1 cellular context compared by ENCODE assay signal in the genomic region with DNA sequence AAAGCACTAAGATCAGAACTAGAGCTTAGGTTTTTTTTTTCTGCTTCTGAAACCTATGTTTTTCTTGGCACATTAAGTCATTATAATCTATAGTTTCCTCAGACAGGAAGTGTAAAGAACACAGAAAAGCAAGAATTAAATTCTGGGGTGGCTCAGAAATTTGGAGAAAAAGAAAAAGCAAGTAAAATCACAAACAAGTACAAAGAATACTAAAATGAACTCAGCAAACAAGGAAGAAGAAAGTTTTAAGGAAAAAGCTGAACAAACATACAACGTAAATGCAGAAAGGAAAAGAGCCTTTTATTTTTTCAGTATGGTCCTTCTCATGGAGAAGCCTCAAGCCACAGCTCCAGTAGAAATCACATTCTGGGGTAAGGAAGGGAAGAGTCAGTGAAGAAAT.
TF ChIP-seq lines count a peak whose summit lies in the region.

No MANE protein-coding gene starts in this region.

TF ChIP-seq in WTC11, 78 proteins besides CTCF, POLR2A, EP300 and RAD21 (continued from another document):
- TF ChIP-seq MYBL2 (CRISPR knock-in tag; IDR thresholded peaks at IDR 0.05) (no peak), FOXJ3 (CRISPR knock-in tag; IDR thresholded peaks at IDR 0.05; ENCODE audit: borderline replicate concordance) (no peak), OVOL2 (CRISPR knock-in tag; IDR thresholded peaks at IDR 0.05; ENCODE audit: borderline replicate concordance) (no peak), NR1H2 (CRISPR knock-in tag; IDR thresholded peaks at IDR 0.05) (no peak), NFE2L1 (CRISPR knock-in tag; IDR thresholded peaks at IDR 0.05) (no peak), ZNF232 (CRISPR knock-in tag; IDR thresholded peaks at IDR 0.05) (no peak)
- TF ChIP-seq, protein P1, sequence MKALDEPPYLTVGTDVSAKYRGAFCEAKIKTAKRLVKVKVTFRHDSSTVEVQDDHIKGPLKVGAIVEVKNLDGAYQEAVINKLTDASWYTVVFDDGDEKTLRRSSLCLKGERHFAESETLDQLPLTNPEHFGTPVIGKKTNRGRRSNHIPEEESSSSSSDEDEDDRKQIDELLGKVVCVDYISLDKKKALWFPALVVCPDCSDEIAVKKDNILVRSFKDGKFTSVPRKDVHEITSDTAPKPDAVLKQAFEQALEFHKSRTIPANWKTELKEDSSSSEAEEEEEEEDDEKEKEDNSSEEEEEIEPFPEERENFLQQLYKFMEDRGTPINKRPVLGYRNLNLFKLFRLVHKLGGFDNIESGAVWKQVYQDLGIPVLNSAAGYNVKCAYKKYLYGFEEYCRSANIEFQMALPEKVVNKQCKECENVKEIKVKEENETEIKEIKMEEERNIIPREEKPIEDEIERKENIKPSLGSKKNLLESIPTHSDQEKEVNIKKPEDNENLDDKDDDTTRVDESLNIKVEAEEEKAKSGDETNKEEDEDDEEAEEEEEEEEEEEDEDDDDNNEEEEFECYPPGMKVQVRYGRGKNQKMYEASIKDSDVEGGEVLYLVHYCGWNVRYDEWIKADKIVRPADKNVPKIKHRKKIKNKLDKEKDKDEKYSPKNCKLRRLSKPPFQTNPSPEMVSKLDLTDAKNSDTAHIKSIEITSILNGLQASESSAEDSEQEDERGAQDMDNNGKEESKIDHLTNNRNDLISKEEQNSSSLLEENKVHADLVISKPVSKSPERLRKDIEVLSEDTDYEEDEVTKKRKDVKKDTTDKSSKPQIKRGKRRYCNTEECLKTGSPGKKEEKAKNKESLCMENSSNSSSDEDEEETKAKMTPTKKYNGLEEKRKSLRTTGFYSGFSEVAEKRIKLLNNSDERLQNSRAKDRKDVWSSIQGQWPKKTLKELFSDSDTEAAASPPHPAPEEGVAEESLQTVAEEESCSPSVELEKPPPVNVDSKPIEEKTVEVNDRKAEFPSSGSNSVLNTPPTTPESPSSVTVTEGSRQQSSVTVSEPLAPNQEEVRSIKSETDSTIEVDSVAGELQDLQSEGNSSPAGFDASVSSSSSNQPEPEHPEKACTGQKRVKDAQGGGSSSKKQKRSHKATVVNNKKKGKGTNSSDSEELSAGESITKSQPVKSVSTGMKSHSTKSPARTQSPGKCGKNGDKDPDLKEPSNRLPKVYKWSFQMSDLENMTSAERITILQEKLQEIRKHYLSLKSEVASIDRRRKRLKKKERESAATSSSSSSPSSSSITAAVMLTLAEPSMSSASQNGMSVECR (CRISPR knock-in tag; IDR thresholded peaks at IDR 0.05; ENCODE audit: borderline replicate concordance) = no peak
- TF ChIP-seq, protein P2, sequence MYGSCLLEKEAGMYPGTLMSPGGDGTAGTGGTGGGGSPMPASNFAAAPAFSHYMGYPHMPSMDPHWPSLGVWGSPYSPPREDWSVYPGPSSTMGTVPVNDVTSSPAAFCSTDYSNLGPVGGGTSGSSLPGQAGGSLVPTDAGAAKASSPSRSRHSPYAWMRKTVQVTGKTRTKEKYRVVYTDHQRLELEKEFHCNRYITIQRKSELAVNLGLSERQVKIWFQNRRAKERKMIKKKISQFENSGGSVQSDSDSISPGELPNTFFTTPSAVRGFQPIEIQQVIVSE (CRISPR knock-in tag; IDR thresholded peaks at IDR 0.05; ENCODE audit: borderline replicate concordance) = no peak
- TF ChIP-seq, protein P3, sequence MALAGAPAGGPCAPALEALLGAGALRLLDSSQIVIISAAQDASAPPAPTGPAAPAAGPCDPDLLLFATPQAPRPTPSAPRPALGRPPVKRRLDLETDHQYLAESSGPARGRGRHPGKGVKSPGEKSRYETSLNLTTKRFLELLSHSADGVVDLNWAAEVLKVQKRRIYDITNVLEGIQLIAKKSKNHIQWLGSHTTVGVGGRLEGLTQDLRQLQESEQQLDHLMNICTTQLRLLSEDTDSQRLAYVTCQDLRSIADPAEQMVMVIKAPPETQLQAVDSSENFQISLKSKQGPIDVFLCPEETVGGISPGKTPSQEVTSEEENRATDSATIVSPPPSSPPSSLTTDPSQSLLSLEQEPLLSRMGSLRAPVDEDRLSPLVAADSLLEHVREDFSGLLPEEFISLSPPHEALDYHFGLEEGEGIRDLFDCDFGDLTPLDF (CRISPR knock-in tag; IDR thresholded peaks at IDR 0.05) = no peak
- TF ChIP-seq, protein P4, sequence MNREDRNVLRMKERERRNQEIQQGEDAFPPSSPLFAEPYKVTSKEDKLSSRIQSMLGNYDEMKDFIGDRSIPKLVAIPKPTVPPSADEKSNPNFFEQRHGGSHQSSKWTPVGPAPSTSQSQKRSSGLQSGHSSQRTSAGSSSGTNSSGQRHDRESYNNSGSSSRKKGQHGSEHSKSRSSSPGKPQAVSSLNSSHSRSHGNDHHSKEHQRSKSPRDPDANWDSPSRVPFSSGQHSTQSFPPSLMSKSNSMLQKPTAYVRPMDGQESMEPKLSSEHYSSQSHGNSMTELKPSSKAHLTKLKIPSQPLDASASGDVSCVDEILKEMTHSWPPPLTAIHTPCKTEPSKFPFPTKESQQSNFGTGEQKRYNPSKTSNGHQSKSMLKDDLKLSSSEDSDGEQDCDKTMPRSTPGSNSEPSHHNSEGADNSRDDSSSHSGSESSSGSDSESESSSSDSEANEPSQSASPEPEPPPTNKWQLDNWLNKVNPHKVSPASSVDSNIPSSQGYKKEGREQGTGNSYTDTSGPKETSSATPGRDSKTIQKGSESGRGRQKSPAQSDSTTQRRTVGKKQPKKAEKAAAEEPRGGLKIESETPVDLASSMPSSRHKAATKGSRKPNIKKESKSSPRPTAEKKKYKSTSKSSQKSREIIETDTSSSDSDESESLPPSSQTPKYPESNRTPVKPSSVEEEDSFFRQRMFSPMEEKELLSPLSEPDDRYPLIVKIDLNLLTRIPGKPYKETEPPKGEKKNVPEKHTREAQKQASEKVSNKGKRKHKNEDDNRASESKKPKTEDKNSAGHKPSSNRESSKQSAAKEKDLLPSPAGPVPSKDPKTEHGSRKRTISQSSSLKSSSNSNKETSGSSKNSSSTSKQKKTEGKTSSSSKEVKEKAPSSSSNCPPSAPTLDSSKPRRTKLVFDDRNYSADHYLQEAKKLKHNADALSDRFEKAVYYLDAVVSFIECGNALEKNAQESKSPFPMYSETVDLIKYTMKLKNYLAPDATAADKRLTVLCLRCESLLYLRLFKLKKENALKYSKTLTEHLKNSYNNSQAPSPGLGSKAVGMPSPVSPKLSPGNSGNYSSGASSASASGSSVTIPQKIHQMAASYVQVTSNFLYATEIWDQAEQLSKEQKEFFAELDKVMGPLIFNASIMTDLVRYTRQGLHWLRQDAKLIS (CRISPR knock-in tag; IDR thresholded peaks at IDR 0.05; ENCODE audit: borderline replicate concordance) = no peak
- TF ChIP-seq, protein P5, sequence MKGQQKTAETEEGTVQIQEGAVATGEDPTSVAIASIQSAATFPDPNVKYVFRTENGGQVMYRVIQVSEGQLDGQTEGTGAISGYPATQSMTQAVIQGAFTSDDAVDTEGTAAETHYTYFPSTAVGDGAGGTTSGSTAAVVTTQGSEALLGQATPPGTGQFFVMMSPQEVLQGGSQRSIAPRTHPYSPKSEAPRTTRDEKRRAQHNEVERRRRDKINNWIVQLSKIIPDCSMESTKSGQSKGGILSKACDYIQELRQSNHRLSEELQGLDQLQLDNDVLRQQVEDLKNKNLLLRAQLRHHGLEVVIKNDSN (CRISPR knock-in tag; IDR thresholded peaks at IDR 0.05) = no peak
